ENCODE assay signal across 8 cellular contexts in genomic region chr4:152839729-152840128, GRCh38. TPM values are rescaled to one million over a fixed set of nuclear protein-coding genes. Genes with fewer than 3 reads are reported as not detected.
DNase-seq lines count a peak whose midpoint lies in the region; ATAC-seq and TF ChIP-seq lines count a peak whose summit lies in the region.
"Not testable (repeated sequence)": the region's sequence is repeated elsewhere in the genome, so short reads cannot be mapped to it uniquely, and the experiment has no call there.

No MANE protein-coding gene starts in this region.

- not testable (repeated sequence) for H3K27ac ChIP-seq in CD4-positive, CD25-positive, alpha-beta regulatory T cell (ENCODE audit: insufficient read depth, low read length, poor library complexity, severe bottlenecking)

- peak overlapping the region; percentile 19 for H3K4me3 ChIP-seq in CD4-positive, CD25-positive, alpha-beta regulatory T cell (ENCODE audit: low read depth, low read length)

- peaks cover 38% of the 10 kb centered on the region for H3K36me3 Mint-ChIP-seq in CD4-positive, CD25-positive, alpha-beta regulatory T cell
- not testable (repeated sequence) for H3K36me3 Mint-ChIP-seq in T-helper 17 cell (ENCODE audit: low read depth); stimulated activated effector memory CD8-positive, alpha-beta T cell treated with anti-CD3 and anti-CD28 coated beads, Interleukin-12 subunit alpha, Interleukin-12 subunit beta, amount 100 ng/mL, for 72 hours
- H3K36me3 Mint-ChIP-seq in activated CD8-positive, alpha-beta T cell treated with anti-CD3 and anti-CD28 coated beads for 36 hours (ENCODE audit: low read depth), result peaks cover 47% of the 10 kb centered on the region
- H3K36me3 Mint-ChIP-seq in activated T-helper 17 cell treated with anti-CD3 and anti-CD28 coated beads, Interleukin-2, amount 50 U/mL, for 72 hours (ENCODE audit: low read depth), result peaks cover 19% of the 10 kb centered on the region
- peaks cover 56% of the 10 kb centered on the region for H3K36me3 Mint-ChIP-seq in activated naive CD8-positive, alpha-beta T cell treated with anti-CD3 and anti-CD28 coated beads, Interleukin-2, amount 10 ng/mL, durations not matched to agents 7 days and 5 days
- peaks cover 23 to 31% (median 24%) of the 10 kb centered on the region in 3 donors for H3K36me3 Mint-ChIP-seq in immature natural killer cell

- not testable (repeated sequence) for H3K9me3 ChIP-seq in CD4-positive, CD25-positive, alpha-beta regulatory T cell (ENCODE audit: control insufficient read depth in 2 of 2, low read length in 2 of 2); T-helper 17 cell (ENCODE audit: control insufficient read depth, low read length, poor library complexity, severe bottlenecking)

- peak overlapping the region in 3 of 4 donors; percentile 4 to 57 (median 18) for H3K4me3 Mint-ChIP-seq in CD4-positive, CD25-positive, alpha-beta regulatory T cell
- H3K4me3 Mint-ChIP-seq in T-helper 17 cell; activated CD8-positive, alpha-beta T cell treated with anti-CD3 and anti-CD28 coated beads for 36 hours: not testable (repeated sequence)
- H3K4me3 Mint-ChIP-seq in activated T-helper 17 cell treated with anti-CD3 and anti-CD28 coated beads, Interleukin-2, amount 50 U/mL, for 72 hours, result peak overlapping the region; percentile 6
- peak overlapping the region; percentile 32 for H3K4me3 Mint-ChIP-seq in activated naive CD8-positive, alpha-beta T cell treated with anti-CD3 and anti-CD28 coated beads, Interleukin-2, amount 10 ng/mL, durations not matched to agents 7 days and 5 days
- H3K4me3 Mint-ChIP-seq in immature natural killer cell, result peak overlapping the region; percentile 38 to 76 (median 65)
- peak overlapping the region; percentile 16 for H3K4me3 Mint-ChIP-seq in stimulated activated effector memory CD8-positive, alpha-beta T cell treated with anti-CD3 and anti-CD28 coated beads, Interleukin-12 subunit alpha, Interleukin-12 subunit beta, amount 100 ng/mL, for 72 hours

- peaks cover 18 to 38% (median 33%) of the 10 kb centered on the region in 4 donors for H3K4me1 Mint-ChIP-seq in CD4-positive, CD25-positive, alpha-beta regulatory T cell
- peaks cover 15% of the 10 kb centered on the region for H3K4me1 Mint-ChIP-seq in T-helper 17 cell
- H3K4me1 Mint-ChIP-seq in activated CD8-positive, alpha-beta T cell treated with anti-CD3 and anti-CD28 coated beads for 36 hours (ENCODE audit: low read depth), result peaks cover 32% of the 10 kb centered on the region
- peaks cover 19% of the 10 kb centered on the region for H3K4me1 Mint-ChIP-seq in activated T-helper 17 cell treated with anti-CD3 and anti-CD28 coated beads, Interleukin-2, amount 50 U/mL, for 72 hours
- peaks cover 22% of the 10 kb centered on the region for H3K4me1 Mint-ChIP-seq in activated naive CD8-positive, alpha-beta T cell treated with anti-CD3 and anti-CD28 coated beads, Interleukin-2, amount 10 ng/mL, durations not matched to agents 7 days and 5 days
- peaks cover 33 to 43% of the 10 kb centered on the region in 2 donors for H3K4me1 Mint-ChIP-seq in immature natural killer cell
- H3K4me1 Mint-ChIP-seq in stimulated activated effector memory CD8-positive, alpha-beta T cell treated with anti-CD3 and anti-CD28 coated beads, Interleukin-12 subunit alpha, Interleukin-12 subunit beta, amount 100 ng/mL, for 72 hours, result peaks cover 24% of the 10 kb centered on the region

- CTCF ChIA-PET in activated CD8-positive, alpha-beta T cell treated with anti-CD3 and anti-CD28 coated beads for 36 hours (lab: Charles Lee), result interaction anchor here (1.1 kb wide), 1 partner anchor 245 kb away, joined by 4 read pairs; no protein-coding TSS in a partner anchor

- H3K36me3 ChIP-seq in CD4-positive, CD25-positive, alpha-beta regulatory T cell (ENCODE audit: control insufficient read depth, insufficient read depth, low read length), result not testable (repeated sequence)

- H3K4me1 ChIP-seq in CD4-positive, CD25-positive, alpha-beta regulatory T cell (ENCODE audit: control insufficient read depth, insufficient read depth, low read length, poor library complexity, severe bottlenecking), result not testable (repeated sequence)

- not testable (repeated sequence) for H3K27me3 Mint-ChIP-seq in CD4-positive, CD25-positive, alpha-beta regulatory T cell; T-helper 17 cell; activated CD8-positive, alpha-beta T cell treated with anti-CD3 and anti-CD28 coated beads for 36 hours; activated T-helper 17 cell treated with anti-CD3 and anti-CD28 coated beads, Interleukin-2, amount 50 U/mL, for 72 hours; activated naive CD8-positive, alpha-beta T cell treated with anti-CD3 and anti-CD28 coated beads, Interleukin-2, amount 10 ng/mL, durations not matched to agents 7 days and 5 days; immature natural killer cell (ENCODE audit: low read depth in 3 of 3)

- peaks cover 0 to 13% (median 6%) of the 10 kb centered on the region in 7 donors for H3K9me3 Mint-ChIP-seq in CD4-positive, CD25-positive, alpha-beta regulatory T cell
- H3K9me3 Mint-ChIP-seq in activated CD8-positive, alpha-beta T cell treated with anti-CD3 and anti-CD28 coated beads for 36 hours, result peaks cover 20% of the 10 kb centered on the region
- H3K9me3 Mint-ChIP-seq in activated T-helper 17 cell treated with anti-CD3 and anti-CD28 coated beads, Interleukin-2, amount 50 U/mL, for 72 hours; immature natural killer cell; stimulated activated effector memory CD8-positive, alpha-beta T cell treated with anti-CD3 and anti-CD28 coated beads, Interleukin-12 subunit alpha, Interleukin-12 subunit beta, amount 100 ng/mL, for 72 hours: not testable (repeated sequence)
- H3K9me3 Mint-ChIP-seq in activated naive CD8-positive, alpha-beta T cell treated with anti-CD3 and anti-CD28 coated beads, Interleukin-2, amount 10 ng/mL, durations not matched to agents 7 days and 5 days, result peaks cover 13% of the 10 kb centered on the region

- intact Hi-C loops in activated CD8-positive, alpha-beta T cell treated with anti-CD3 and anti-CD28 coated beads for 36 hours (cut with micrococcal nuclease), result not testable (repeated sequence)

- not testable (repeated sequence) for H3K27me3 ChIP-seq in CD4-positive, CD25-positive, alpha-beta regulatory T cell (ENCODE audit: control insufficient read depth, insufficient read depth, low read length)

- TF ChIP-seq CTCF in activated CD8-positive, alpha-beta T cell treated with anti-CD3 and anti-CD28 coated beads for 36 hours (IDR thresholded peaks at IDR 0.05), result not testable (repeated sequence)

- DNase-seq in CD4-positive, CD25-positive, alpha-beta regulatory T cell, result peak in 1 of 3 donors; percentile 70
- not testable (repeated sequence) for DNase-seq in T-helper 17 cell; activated CD8-positive, alpha-beta T cell treated with anti-CD3 and anti-CD28 coated beads for 36 hours; activated naive CD8-positive, alpha-beta T cell treated with anti-CD3 and anti-CD28 coated beads, Interleukin-2, amount 10 ng/mL, durations not matched to agents 7 days and 5 days; stimulated activated effector memory CD8-positive, alpha-beta T cell treated with anti-CD3 and anti-CD28 coated beads, Interleukin-12 subunit alpha, Interleukin-12 subunit beta, amount 100 ng/mL, for 72 hours (ENCODE audit: low spot score in 2 of 2)
- DNase-seq in immature natural killer cell, result peak; percentile 6 to 15 (median 15)

- POLR2A ChIA-PET in activated CD8-positive, alpha-beta T cell treated with anti-CD3 and anti-CD28 coated beads for 36 hours (lab: Charles Lee), result interaction anchor here (0.8 kb wide), 1 partner anchor 275 kb away, joined by 3 read pairs; no protein-coding TSS in a partner anchor
- POLR2A ChIA-PET in activated naive CD8-positive, alpha-beta T cell treated with anti-CD3 and anti-CD28 coated beads, Interleukin-2, amount 10 ng/mL, durations not matched to agents 7 days and 5 days (lab: Charles Lee), result not testable (repeated sequence)

- ATAC-seq in CD4-positive, CD25-positive, alpha-beta regulatory T cell (ENCODE audit: low read depth in 2 of 2); T-helper 17 cell; activated T-helper 17 cell treated with anti-CD3 and anti-CD28 coated beads, Interleukin-2, amount 50 U/mL, for 72 hours (replicated peaks); activated naive CD8-positive, alpha-beta T cell treated with anti-CD3 and anti-CD28 coated beads, Interleukin-2, amount 10 ng/mL, durations not matched to agents 7 days and 5 days (ENCODE audit: low read depth); stimulated activated effector memory CD8-positive, alpha-beta T cell treated with anti-CD3 and anti-CD28 coated beads, Interleukin-12 subunit alpha, Interleukin-12 subunit beta, amount 100 ng/mL, for 72 hours: not testable (repeated sequence)
- peak; percentile 64 for ATAC-seq in HG02610 (IDR thresholded peaks at IDR 0.05; ENCODE audit: unreplicated experiment)
- peak; percentile 74 for ATAC-seq in activated CD8-positive, alpha-beta T cell treated with anti-CD3 and anti-CD28 coated beads for 36 hours

- peak overlapping the region; percentile 5 to 84 (median 11) for H3K27ac Mint-ChIP-seq in CD4-positive, CD25-positive, alpha-beta regulatory T cell
- H3K27ac Mint-ChIP-seq in T-helper 17 cell, result peak overlapping the region; percentile 0
- H3K27ac Mint-ChIP-seq in activated CD8-positive, alpha-beta T cell treated with anti-CD3 and anti-CD28 coated beads for 36 hours, result peak overlapping the region; percentile 82
- H3K27ac Mint-ChIP-seq in activated T-helper 17 cell treated with anti-CD3 and anti-CD28 coated beads, Interleukin-2, amount 50 U/mL, for 72 hours, result peak overlapping the region; percentile 51
- peak overlapping the region; percentile 59 for H3K27ac Mint-ChIP-seq in activated naive CD8-positive, alpha-beta T cell treated with anti-CD3 and anti-CD28 coated beads, Interleukin-2, amount 10 ng/mL, durations not matched to agents 7 days and 5 days
- peak overlapping the region; percentile 75 to 89 (median 80) for H3K27ac Mint-ChIP-seq in immature natural killer cell
- H3K27ac Mint-ChIP-seq in stimulated activated effector memory CD8-positive, alpha-beta T cell treated with anti-CD3 and anti-CD28 coated beads, Interleukin-12 subunit alpha, Interleukin-12 subunit beta, amount 100 ng/mL, for 72 hours, result peak overlapping the region; percentile 62

RNA-seq across cellular contexts. Expression of gene ARFIP1, which starts 60.0 kb away (rescaled TPM):
- 7.5 TPM for total RNA-seq in CD4-positive, CD25-positive, alpha-beta regulatory T cell
- 10 to 100 TPM; 17.2 to 24.2 (median 20.2) TPM for polyA plus RNA-seq in CD4-positive, CD25-positive, alpha-beta regulatory T cell
- 10 to 100 TPM in 1 of 2 donors, 1 to 10 TPM in 1; 6.1 to 14.3 TPM for total RNA-seq in T-helper 17 cell
- total RNA-seq in activated CD8-positive, alpha-beta T cell treated with anti-CD3 and anti-CD28 coated beads for 36 hours, result 1 to 10 TPM; 7.2 to 8.9 TPM
- 10 to 100 TPM; 11.4 to 14.0 TPM for total RNA-seq in activated T-helper 17 cell treated with anti-CD3 and anti-CD28 coated beads, Interleukin-2, amount 50 U/mL, for 72 hours
- total RNA-seq in activated naive CD8-positive, alpha-beta T cell treated with anti-CD3 and anti-CD28 coated beads, Interleukin-2, amount 10 ng/mL, durations not matched to agents 7 days and 5 days, result 10 to 100 TPM; 18.4 to 19.4 TPM
- 10 to 100 TPM; 23.2 to 31.0 (median 25.6) TPM for polyA plus RNA-seq in immature natural killer cell

Comparison
In these comparisons a context has a peak if more than half of its experiments do, and no peak if none do; other contexts are left out.
1. H3K27ac Mint-ChIP-seq: peak in every context shown above with its lines; median percentile 82 in activated CD8-positive, alpha-beta T cell treated with anti-CD3 and anti-CD28 coated beads for 36 hours; 80 in immature natural killer cell; 62 in stimulated activated effector memory CD8-positive, alpha-beta T cell treated with anti-CD3 and anti-CD28 coated beads, Interleukin-12 subunit alpha, Interleukin-12 subunit beta, amount 100 ng/mL, for 72 hours; 59 in activated naive CD8-positive, alpha-beta T cell treated with anti-CD3 and anti-CD28 coated beads, Interleukin-2, amount 10 ng/mL, durations not matched to agents 7 days and 5 days; 51 in activated T-helper 17 cell treated with anti-CD3 and anti-CD28 coated beads, Interleukin-2, amount 50 U/mL, for 72 hours; 11 in CD4-positive, CD25-positive, alpha-beta regulatory T cell; 0 in T-helper 17 cell.